In genomic region chr3:152200476-152201422, GRCh38 we compare ENCODE assay signal across 9 cellular contexts.
DNase-seq lines count a peak whose midpoint lies in the region; ATAC-seq and TF ChIP-seq lines count a peak whose summit lies in the region.
"Had no signal": no experiment of that assay in that cellular context is flagged by ENCODE, and none has a peak within 500 bp of the region (broad histone marks: within the 10 kb centered on the region; RNA-seq: fewer than 3 reads in every experiment).

No MANE protein-coding gene starts in this region.

- H3K23ac ChIP-seq in mesenchymal stem cell (ENCODE audit: low read length in 2 of 2) = no peak overlapping the region

- ATAC-seq in HG03439 (IDR thresholded peaks at IDR 0.05; ENCODE audit: unreplicated experiment) = no peak

- no peak overlapping the region for H2AK5ac ChIP-seq in mesenchymal stem cell (ENCODE audit: low read length, severe bottlenecking)

- peaks cover 68% of the 10 kb centered on the region for H3K4me1 Mint-ChIP-seq in activated CD4-positive, alpha-beta memory T cell treated with anti-CD3 and anti-CD28 coated beads, Interleukin-2, amount 10 ng/mL, durations not matched to agents 7 days and 5 days

- H3K9ac ChIP-seq in mammary epithelial cell (ENCODE audit: insufficient read depth, low read length) (no peak overlapping the region), mesenchymal stem cell (ENCODE audit: low read length) (peak overlapping the region; percentile 87)

- no TSS peak for BruUV-seq in mammary epithelial cell (replicated peaks; lab: Mats Ljungman, UMichigan)

- in situ Hi-C loops in mammary epithelial cell (cut with MboI; ENCODE audit: low sequenced_read_pairs in 2 of 2) = no loop called here

- H3K14ac ChIP-seq in mesenchymal stem cell (ENCODE audit: low read length in 2 of 2) = no peak overlapping the region

- H2BK12ac ChIP-seq in mesenchymal stem cell (ENCODE audit: low read length in 2 of 2) = no peak overlapping the region

- H3K36me3 ChIP-seq in breast epithelium (no peaks in the 10 kb centered on the region), mammary epithelial cell (ENCODE audit: insufficient read depth, low read length) (no peaks in the 10 kb centered on the region), mesenchymal stem cell (ENCODE audit: control insufficient read depth in 1 of 2, insufficient read depth in 2 of 2, low read depth in 1 of 2, low read length in 2 of 2) (no peaks in the 10 kb centered on the region), vagina (no peaks in the 10 kb centered on the region)

- TF ChIP-seq POLR2A in breast epithelium (IDR thresholded peaks at IDR 0.05) (no peak), vagina (IDR thresholded peaks at IDR 0.05) (no peak)

- no peak overlapping the region for H3K4ac ChIP-seq in mesenchymal stem cell (ENCODE audit: low read depth in 1 of 2, low read length in 2 of 2)

- H3K27me3 Mint-ChIP-seq in activated CD4-positive, alpha-beta memory T cell treated with anti-CD3 and anti-CD28 coated beads, Interleukin-2, amount 10 ng/mL, durations not matched to agents 7 days and 5 days = no peaks in the 10 kb centered on the region

- H3K4me3 ChIP-seq in breast epithelium (peak overlapping the region in 2 of 3 donors; percentile 16 to 18), mammary epithelial cell (replicated peaks in 1 of 3; ENCODE audit: insufficient read depth in 1 of 3, low read depth in 2 of 3, low read length in 3 of 3) (no peak overlapping the region), mesenchymal stem cell (ENCODE audit: insufficient read depth in 1 of 2, low read depth in 1 of 2, low read length in 2 of 2) (peak overlapping the region in 1 of 2 experiments; percentile 56), vagina (peak overlapping the region in 1 of 2 donors; percentile 11)

- TF ChIP-seq CTCF in breast epithelium (IDR thresholded peaks at IDR 0.05) = no peak
- TF ChIP-seq CTCF in mammary epithelial cell (conservative IDR thresholded peaks at IDR 0.05 in 1 of 2, IDR thresholded peaks at IDR 0.05 in 1 of 2; ENCODE audit: extremely low read depth in 1 of 2, insufficient read depth in 1 of 2, low read depth in 1 of 2, low read length in 2 of 2) = no peak
- TF ChIP-seq CTCF in vagina (IDR thresholded peaks at IDR 0.05) = no peak

- no peaks in the 10 kb centered on the region for H3K9me3 Mint-ChIP-seq in activated CD4-positive, alpha-beta memory T cell treated with anti-CD3 and anti-CD28 coated beads, Interleukin-2, amount 10 ng/mL, durations not matched to agents 7 days and 5 days

- no peak overlapping the region for H3K4me2 ChIP-seq in mammary epithelial cell (ENCODE audit: insufficient read depth, low read depth, low read length)
- H3K4me2 ChIP-seq in mesenchymal stem cell (ENCODE audit: low read length, poor library complexity, severe bottlenecking) = no peak overlapping the region

- POLR2A ChIA-PET in activated CD4-positive, alpha-beta memory T cell treated with anti-CD3 and anti-CD28 coated beads, Interleukin-2, amount 10 ng/mL, durations not matched to agents 7 days and 5 days (lab: Charles Lee) = interaction anchor here (0.9 to 10.6 kb wide), 9 partner anchors 9 to 271 kb away, joined by 3 to 232 read pairs (median 7); partner anchors contain the start of gene MBNL1

- 100% methylated on average over 3 of the region's 3 CpGs for WGBS in mammary epithelial cell (ENCODE audit: low coverage, missing lambda C conversion rate)
- WGBS in mesenchymal stem cell = 100% methylated on average over 1 of the region's 3 CpGs

- H3K4me1 ChIP-seq in breast epithelium (no peaks in the 10 kb centered on the region), mammary epithelial cell (ENCODE audit: insufficient read depth, low read length) (no peaks in the 10 kb centered on the region), mesenchymal stem cell (ENCODE audit: control insufficient read depth, insufficient read depth, low read depth, low read length) (no peaks in the 10 kb centered on the region), vagina (peaks cover 35% of the 10 kb centered on the region)

- H2AFZ ChIP-seq in mammary epithelial cell (ENCODE audit: low read depth, low read length) = no peak overlapping the region
- no peak overlapping the region for H2AFZ ChIP-seq in mesenchymal stem cell (ENCODE audit: low read depth, low read length)

- no peaks in the 10 kb centered on the region for H4K20me1 ChIP-seq in mammary epithelial cell (ENCODE audit: insufficient read depth, low read length)

- H3K27ac ChIP-seq in breast epithelium (peak overlapping the region; percentile 46 to 62), mammary epithelial cell (ENCODE audit: insufficient read depth, low read depth, low read length) (no peak overlapping the region), mesenchymal stem cell (ENCODE audit: low read length, poor library complexity, severe bottlenecking) (no peak overlapping the region), vagina (peak overlapping the region; percentile 81)

- peak overlapping the region; percentile 96 for H3K27ac Mint-ChIP-seq in activated CD4-positive, alpha-beta memory T cell treated with anti-CD3 and anti-CD28 coated beads, Interleukin-2, amount 10 ng/mL, durations not matched to agents 7 days and 5 days

- intact Hi-C loops in breast epithelium (cut with DNase I; ENCODE audit: low total_unique reads) (no loop called here), mammary epithelial cell (cut with micrococcal nuclease) (no loop called here), vagina (cut with DNase I) (no loop called here)

- H3K36me3 Mint-ChIP-seq in activated CD4-positive, alpha-beta memory T cell treated with anti-CD3 and anti-CD28 coated beads, Interleukin-2, amount 10 ng/mL, durations not matched to agents 7 days and 5 days (ENCODE audit: low read depth) = peaks cover 5% of the 10 kb centered on the region

- H2BK120ac ChIP-seq in mesenchymal stem cell (ENCODE audit: low read depth, low read length) = no peak overlapping the region

- H3K9me3 ChIP-seq in breast epithelium = no peaks in the 10 kb centered on the region
- no peaks in the 10 kb centered on the region for H3K9me3 ChIP-seq in mammary epithelial cell (replicated peaks; ENCODE audit: insufficient read depth, low read length)
- no peaks in the 10 kb centered on the region for H3K9me3 ChIP-seq in mesenchymal stem cell (ENCODE audit: control insufficient read depth, low read length)
- no peaks in the 10 kb centered on the region for H3K9me3 ChIP-seq in vagina

- H3K79me2 ChIP-seq in mammary epithelial cell (ENCODE audit: insufficient read depth, low read length) = no peaks in the 10 kb centered on the region

- no peak overlapping the region for H4K8ac ChIP-seq in mesenchymal stem cell (ENCODE audit: low read length)

- no peak overlapping the region for H2BK5ac ChIP-seq in mesenchymal stem cell (ENCODE audit: low read depth, low read length, poor library complexity, severe bottlenecking)

- H3K27me3 ChIP-seq in breast epithelium = no peaks in the 10 kb centered on the region
- H3K27me3 ChIP-seq in mammary epithelial cell (ENCODE audit: insufficient read depth, low read length) = no peaks in the 10 kb centered on the region
- no peaks in the 10 kb centered on the region for H3K27me3 ChIP-seq in mesenchymal stem cell (ENCODE audit: control insufficient read depth in 1 of 2, insufficient read depth in 1 of 2, low read length in 2 of 2)
- H3K27me3 ChIP-seq in vagina = no peaks in the 10 kb centered on the region

- CTCF ChIA-PET in mammary epithelial cell (lab: Charles Lee; ENCODE audit: low non-redundant PET) = no interaction called here
- CTCF ChIA-PET in activated CD4-positive, alpha-beta memory T cell treated with anti-CD3 and anti-CD28 coated beads, Interleukin-2, amount 10 ng/mL, durations not matched to agents 7 days and 5 days (lab: Charles Lee) = interaction anchor here (0.9 to 3.2 kb wide), 3 partner anchors 17 to 69 kb away, joined by 3 to 13 read pairs (median 3); no protein-coding TSS in a partner anchor

- no peak overlapping the region for H4K91ac ChIP-seq in mesenchymal stem cell (ENCODE audit: low read length)

- no peaks in the 10 kb centered on the region for H3K79me1 ChIP-seq in mesenchymal stem cell (replicated peaks; ENCODE audit: low read length, poor library complexity, severe bottlenecking)

- H2BK15ac ChIP-seq in mesenchymal stem cell (ENCODE audit: low read depth, poor library complexity, severe bottlenecking) = no peak overlapping the region

- H3K18ac ChIP-seq in mesenchymal stem cell (ENCODE audit: low read depth in 1 of 2, low read length in 2 of 2) = no peak overlapping the region

- DNase-seq in breast epithelium (ENCODE audit: low spot score in 2 of 2) = no peak
- DNase-seq in mammary epithelial cell = no peak
- DNase-seq in activated CD4-positive, alpha-beta memory T cell treated with anti-CD3 and anti-CD28 coated beads, Interleukin-2, amount 10 ng/mL, durations not matched to agents 7 days and 5 days = no peak
- DNase-seq in mesenchymal stem cell = no peak
- DNase-seq in vagina (ENCODE audit: extremely low spot score in 2 of 2) = no peak
- DNase-seq in cerebellum (ENCODE audit: low spot score) = no peak
- DNase-seq in activated CD4-positive, CD25-positive, alpha-beta regulatory T cell (lab: John Stamatoyannopoulos, UW) = no peak
- DNase-seq: COR-L47 had no signal

- peak overlapping the region; percentile 67 for H3K4me3 Mint-ChIP-seq in activated CD4-positive, alpha-beta memory T cell treated with anti-CD3 and anti-CD28 coated beads, Interleukin-2, amount 10 ng/mL, durations not matched to agents 7 days and 5 days

- dilution Hi-C loops in mammary epithelial cell (cut with HindIII; ENCODE audit: low sequenced_read_pairs) = no loop called here

Comparison
In these comparisons a context has a peak if more than half of its experiments do, and no peak if none do; other contexts are left out.
1. H3K27ac ChIP-seq: peak in breast epithelium (2 of 2) and vagina (single experiment); none in mammary epithelial cell (single experiment) and mesenchymal stem cell (single experiment).
2. H3K4me3 ChIP-seq: peak in breast epithelium (2 of 3); none in mammary epithelial cell (0 of 3).